Comparison of ENCODE assay signal across 11 cellular contexts in the genomic region with DNA sequence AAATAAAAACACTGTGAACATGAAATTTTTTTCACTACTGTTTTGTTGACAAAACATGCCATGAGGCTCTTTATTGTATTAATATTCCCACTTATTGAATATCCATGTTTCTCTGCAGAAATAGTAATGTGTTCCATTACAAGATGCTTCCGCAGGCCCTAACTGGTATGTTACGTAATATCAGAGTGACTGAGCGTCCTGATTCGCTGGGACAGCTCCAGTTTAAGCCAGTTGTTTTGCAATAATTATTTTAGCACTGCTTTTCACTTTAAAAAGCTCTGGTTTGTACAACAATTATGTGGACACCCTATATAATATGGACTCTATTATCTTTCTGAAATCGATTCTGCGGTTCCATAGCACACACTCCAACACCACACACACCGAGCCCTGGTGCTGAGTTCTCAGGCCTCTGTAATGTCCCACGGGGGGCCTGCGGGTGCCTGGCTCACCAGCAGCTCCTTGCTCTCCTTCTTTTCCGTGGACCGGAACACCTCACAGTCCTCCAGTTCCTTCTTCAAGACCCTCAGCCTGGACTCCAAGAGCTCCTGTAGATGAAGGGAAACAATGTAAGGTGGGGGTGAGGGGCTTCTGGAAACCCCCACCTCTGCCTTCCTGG. TPM values are rescaled to one million over a fixed set of nuclear protein-coding genes. Genes with fewer than 3 reads are reported as not detected.
DNase-seq lines count a peak whose midpoint lies in the region; ATAC-seq and TF ChIP-seq lines count a peak whose summit lies in the region.
"Had no signal": no experiment of that assay in that cellular context is flagged by ENCODE, and none has a peak within 500 bp of the region (broad histone marks: within the 10 kb centered on the region; RNA-seq: fewer than 3 reads in every experiment).

No MANE protein-coding gene starts in this region.

- H4K91ac ChIP-seq in mesenchymal stem cell (ENCODE audit: low read length), result no peak overlapping the region

- peak overlapping the region in 5 of 10 donors; percentile 70 to 90 (median 74) for H3K4me3 ChIP-seq in heart right ventricle
- H3K4me3 ChIP-seq in mesenchymal stem cell (ENCODE audit: insufficient read depth in 1 of 2, low read depth in 1 of 2, low read length in 2 of 2), result no peak overlapping the region
- H3K4me3 ChIP-seq in upper lobe of left lung, result peak overlapping the region in 3 of 4 donors; percentile 69 to 79 (median 72)

- H3K4me3 Mint-ChIP-seq in brain, result peak overlapping the region; percentile 86 to 91 (median 90)

- peaks cover 83% of the 10 kb centered on the region for H3K27me3 Mint-ChIP-seq in brain

- TF ChIP-seq CTCF in heart right ventricle (IDR thresholded peaks at IDR 0.05) (no peak), brain (conservative IDR thresholded peaks at IDR 0.05) (no peak), upper lobe of left lung (IDR thresholded peaks at IDR 0.05) (no peak)

- peaks cover 0 to 17% (median 9%) of the 10 kb centered on the region in 5 experiments for H3K9me3 Mint-ChIP-seq in brain

- H3K36me3 Mint-ChIP-seq in brain, result no peaks in the 10 kb centered on the region

- peaks cover 14% of the 10 kb centered on the region for H3K4me1 Mint-ChIP-seq in brain

- ATAC-seq in heart right ventricle, result no peak
- no peak for ATAC-seq in left cardiac atrium
- no peak for ATAC-seq in upper lobe of left lung (ENCODE audit: low FRiP score in 2 of 2)
- ATAC-seq in GM19023 (IDR thresholded peaks at IDR 0.05; ENCODE audit: unreplicated experiment), result no peak
- ATAC-seq in HG03521 (IDR thresholded peaks at IDR 0.05; ENCODE audit: unreplicated experiment), result no peak
- ATAC-seq: body of pancreas had no signal

- WGBS in heart right ventricle, 2 donors, result 76 to 78% methylated on average over 11 of the region's 11 CpGs
- WGBS in mesenchymal stem cell, result 74% methylated on average over 8 of the region's 11 CpGs
- 49 to 65% methylated on average over 11 of the region's 11 CpGs for WGBS in upper lobe of left lung, 2 donors

- H3K27me3 ChIP-seq in heart right ventricle (peaks cover 0 to 28% (median 0%) of the 10 kb centered on the region in 7 donors), mesenchymal stem cell (ENCODE audit: control insufficient read depth in 1 of 2, insufficient read depth in 1 of 2, low read length in 2 of 2) (peaks cover 36 to 46% of the 10 kb centered on the region in 2 experiments), upper lobe of left lung (peaks cover 0 to 9% (median 2%) of the 10 kb centered on the region in 4 donors)
- H3K27me3 ChIP-seq: body of pancreas had no signal

- H3K18ac ChIP-seq in mesenchymal stem cell (ENCODE audit: low read depth in 1 of 2, low read length in 2 of 2), result no peak overlapping the region

- DNase-seq in heart right ventricle (no peak), left cardiac atrium (no peak), mesenchymal stem cell (peak; percentile 38), upper lobe of left lung (no peak)
- no peak for DNase-seq in stimulated activated CD4-positive, alpha-beta T cell treated with anti-CD3 and anti-CD28 coated beads, Interleukin-4, amount 100 ng/mL, for 1 hour
- DNase-seq: Kasumi-1; NK-92 treated with Interleukin-12 subunit alpha and Interleukin-12 subunit beta, amount 100 ng/mL, for 24 hours had no signal

- H2AFZ ChIP-seq in mesenchymal stem cell (ENCODE audit: low read depth, low read length), result no peak overlapping the region

- intact Hi-C loops in heart right ventricle (cut with DNase I), result no loop called here
- intact Hi-C loops in left cardiac atrium (cut with DNase I), result no loop called here

- no peak overlapping the region for H2BK120ac ChIP-seq in mesenchymal stem cell (ENCODE audit: low read depth, low read length)

- no peak overlapping the region for H4K8ac ChIP-seq in mesenchymal stem cell (ENCODE audit: low read length)

- H3K27ac ChIP-seq in heart right ventricle (peak overlapping the region in 7 of 10 donors; percentile 22 to 87 (median 81)), mesenchymal stem cell (ENCODE audit: low read length, poor library complexity, severe bottlenecking) (no peak overlapping the region), upper lobe of left lung (peak overlapping the region; percentile 22 to 86 (median 70))
- H3K27ac ChIP-seq: body of pancreas had no signal

- peak overlapping the region; percentile 41 for H3K9ac ChIP-seq in mesenchymal stem cell (ENCODE audit: low read length)

- H3K9me3 ChIP-seq in heart right ventricle, result no peaks in the 10 kb centered on the region
- no peaks in the 10 kb centered on the region for H3K9me3 ChIP-seq in mesenchymal stem cell (ENCODE audit: control insufficient read depth, low read length)
- H3K9me3 ChIP-seq in upper lobe of left lung, result no peaks in the 10 kb centered on the region
- H3K9me3 ChIP-seq: body of pancreas had no signal

- no peak overlapping the region for H3K4ac ChIP-seq in mesenchymal stem cell (ENCODE audit: low read depth in 1 of 2, low read length in 2 of 2)

- peaks cover 0 to 9% (median 0%) of the 10 kb centered on the region in 9 donors for H3K36me3 ChIP-seq in heart right ventricle
- no peaks in the 10 kb centered on the region for H3K36me3 ChIP-seq in mesenchymal stem cell (ENCODE audit: control insufficient read depth in 1 of 2, insufficient read depth in 2 of 2, low read depth in 1 of 2, low read length in 2 of 2)
- H3K36me3 ChIP-seq in upper lobe of left lung, result peaks cover 0 to 5% (median 0%) of the 10 kb centered on the region in 4 donors

- H2AK5ac ChIP-seq in mesenchymal stem cell (ENCODE audit: low read length, severe bottlenecking), result no peak overlapping the region

- H3K4me1 ChIP-seq in heart right ventricle (peaks cover 7 to 51% (median 29%) of the 10 kb centered on the region in 9 donors), mesenchymal stem cell (ENCODE audit: control insufficient read depth, insufficient read depth, low read depth, low read length) (peaks cover 37% of the 10 kb centered on the region), upper lobe of left lung (peaks cover 26 to 44% (median 38%) of the 10 kb centered on the region in 4 donors)

- TF ChIP-seq POLR2A in upper lobe of left lung (IDR thresholded peaks at IDR 0.05), result no peak

- no peak overlapping the region for H3K23ac ChIP-seq in mesenchymal stem cell (ENCODE audit: low read length in 2 of 2)

- TF ChIP-seq EP300 in upper lobe of left lung (IDR thresholded peaks at IDR 0.05), result no peak

- no peak overlapping the region for H3K4me2 ChIP-seq in mesenchymal stem cell (ENCODE audit: low read length, poor library complexity, severe bottlenecking)

- H3K27ac Mint-ChIP-seq in brain, result no peak overlapping the region

- H2BK15ac ChIP-seq in mesenchymal stem cell (ENCODE audit: low read depth, poor library complexity, severe bottlenecking), result no peak overlapping the region

- no peak overlapping the region for H2BK12ac ChIP-seq in mesenchymal stem cell (ENCODE audit: low read length in 2 of 2)

- no peaks in the 10 kb centered on the region for H3K79me1 ChIP-seq in mesenchymal stem cell (replicated peaks; ENCODE audit: low read length, poor library complexity, severe bottlenecking)

- H3K14ac ChIP-seq in mesenchymal stem cell (ENCODE audit: low read length in 2 of 2), result peak overlapping the region in 1 of 2 experiments; percentile 22

- H2BK5ac ChIP-seq in mesenchymal stem cell (ENCODE audit: low read depth, low read length, poor library complexity, severe bottlenecking), result no peak overlapping the region

RNA-seq across cellular contexts. Expression of a gene that starts 1.8 kb away (rescaled TPM):
- total RNA-seq in heart right ventricle (1 to 10 TPM; 4.4 to 9.5 (median 6.0) TPM), left cardiac atrium (1 to 10 TPM; 5.9 to 9.0 TPM), upper lobe of left lung (1 to 10 TPM in 5 of 6 donors, under 1 TPM in 1; 0.83 to 6.7 (median 2.9) TPM)
- polyA plus RNA-seq in heart right ventricle (10 to 100 TPM in 1 of 2 donors, 1 to 10 TPM in 1; 3.9 to 30.8 TPM), brain (ENCODE audit: insufficient read depth, low read depth, low replicate concordance) (0.22 TPM)
- 1.8 TPM for polyA plus RNA-seq in mesenchymal stem cell (2013, experiment 1 of 2)
- 1.4 TPM for polyA plus RNA-seq in mesenchymal stem cell (2013, experiment 2 of 2)

RNA-seq across cellular contexts. Expression of a gene that starts 19.9 kb away (rescaled TPM):
- total RNA-seq in heart right ventricle, result 10 to 100 TPM; 17.3 to 28.2 (median 26.0) TPM
- polyA plus RNA-seq in heart right ventricle, result 10 to 100 TPM; 12.1 to 20.5 TPM
- total RNA-seq in left cardiac atrium, result 10 to 100 TPM; 17.1 to 19.1 TPM
- polyA plus RNA-seq in brain (ENCODE audit: insufficient read depth, low read depth, low replicate concordance), result 33.0 TPM
- polyA plus RNA-seq in mesenchymal stem cell (2013, experiment 1 of 2), result 19.1 TPM
- polyA plus RNA-seq in mesenchymal stem cell (2013, experiment 2 of 2), result 19.0 TPM
- 10 to 100 TPM; 14.4 to 75.4 (median 34.1) TPM for total RNA-seq in upper lobe of left lung

RNA-seq across cellular contexts. Expression of a gene that starts 40.5 kb away (rescaled TPM):
- total RNA-seq in heart right ventricle (100 to 1,000 TPM; 581 to 916 (median 631) TPM), left cardiac atrium (100 to 1,000 TPM; 713 to 792 TPM), upper lobe of left lung (1,000 to 10,000 TPM in 5 of 6 donors, 100 to 1,000 TPM in 1; 801 to 1,863 (median 1,196) TPM)
- polyA plus RNA-seq in heart right ventricle (1,000 to 10,000 TPM; 1,025 to 2,221 TPM), brain (ENCODE audit: insufficient read depth, low read depth, low replicate concordance) (2,812 TPM)
- 2,784 TPM for polyA plus RNA-seq in mesenchymal stem cell (2013, experiment 1 of 2)
- 2,751 TPM for polyA plus RNA-seq in mesenchymal stem cell (2013, experiment 2 of 2)

RNA-seq across cellular contexts. Expression of a gene that starts 55.8 kb away (rescaled TPM):
- total RNA-seq in heart right ventricle, result not detected
- polyA plus RNA-seq in heart right ventricle, result not detected
- total RNA-seq in left cardiac atrium, result not detected
- not detected for polyA plus RNA-seq in brain (ENCODE audit: insufficient read depth, low read depth, low replicate concordance)
- polyA plus RNA-seq in mesenchymal stem cell (2013, experiment 1 of 2), result not detected
- not detected for polyA plus RNA-seq in mesenchymal stem cell (2013, experiment 2 of 2)
- total RNA-seq in upper lobe of left lung, result 1 to 10 TPM in 1 of 6 donors, not detected in 5; 1.6 TPM
- total RNA-seq: body of pancreas had no signal

RNA-seq across cellular contexts. Expression of a gene that starts 57.7 kb away (rescaled TPM):
- total RNA-seq in heart right ventricle (10 to 100 TPM in 1 of 10 donors, 1 to 10 TPM in 9; 5.5 to 15.8 (median 7.5) TPM), left cardiac atrium (10 to 100 TPM in 1 of 2 donors, 1 to 10 TPM in 1; 9.8 to 10.1 TPM), upper lobe of left lung (10 to 100 TPM; 12.3 to 47.1 (median 15.6) TPM)
- polyA plus RNA-seq in heart right ventricle (10 to 100 TPM in 1 of 2 donors, 1 to 10 TPM in 1; 4.1 to 27.1 TPM), brain (ENCODE audit: insufficient read depth, low read depth, low replicate concordance) (3.1 TPM)
- 4.2 TPM for polyA plus RNA-seq in mesenchymal stem cell (2013, experiment 1 of 2)
- polyA plus RNA-seq in mesenchymal stem cell (2013, experiment 2 of 2), result 4.0 TPM

Comparison
In these comparisons a context has a peak if more than half of its experiments do, and no peak if none do; other contexts are left out.
1. H3K4me3 ChIP-seq: peak in upper lobe of left lung (3 of 4); none in mesenchymal stem cell (0 of 2).